ENCODE assay signal across 26 cellular contexts in genomic region chr11:132142102-132142501, GRCh38.
DNase-seq lines count a peak whose midpoint lies in the region; FAIRE-seq and TF ChIP-seq lines count a peak whose summit lies in the region.
"Had no signal": no experiment of that assay in that cellular context is flagged by ENCODE, and none has a peak within 500 bp of the region (broad histone marks: within the 10 kb centered on the region; RNA-seq: fewer than 3 reads in every experiment).

No MANE protein-coding gene starts in this region.

- H3K4me1 ChIP-seq in mammary epithelial cell (ENCODE audit: insufficient read depth, low read length) (peaks cover 21% of the 10 kb centered on the region), breast epithelium (no peaks in the 10 kb centered on the region)
- H3K4me1 ChIP-seq: A549; BLaER1 treated with 17β-estradiol and CSF1 and Interleukin-3, amounts not matched to agents 10 nM and 100 nM; HAP-1; SJCRH30 had no signal

- TF ChIP-seq CTCF in mammary epithelial cell (conservative IDR thresholded peaks at IDR 0.05 in 1 of 2, IDR thresholded peaks at IDR 0.05 in 1 of 2; ENCODE audit: extremely low read depth in 1 of 2, insufficient read depth in 1 of 2, low read depth in 1 of 2, low read length in 2 of 2) = no peak
- no peak for TF ChIP-seq CTCF in breast epithelium (IDR thresholded peaks at IDR 0.05)
- no peak for TF ChIP-seq CTCF in bronchial epithelial cell (IDR thresholded peaks at IDR 0.05; ENCODE audit: insufficient read depth, low read length, severe bottlenecking)

- 51% methylated on average over 5 of the region's 8 CpGs for WGBS in mammary epithelial cell (ENCODE audit: low coverage, missing lambda C conversion rate)

- no peaks in the 10 kb centered on the region for H3K79me2 ChIP-seq in mammary epithelial cell (ENCODE audit: insufficient read depth, low read length)

- CTCF ChIA-PET in mammary epithelial cell (lab: Charles Lee; ENCODE audit: low non-redundant PET) = no interaction called here

- no peak overlapping the region for H3K9ac ChIP-seq in mammary epithelial cell (ENCODE audit: insufficient read depth, low read length)
- H3K9ac ChIP-seq: BLaER1 treated with 17β-estradiol and CSF1 and Interleukin-3, amounts not matched to agents 10 nM and 100 nM; GM23248 had no signal

- H3K27ac ChIP-seq in mammary epithelial cell (ENCODE audit: insufficient read depth, low read depth, low read length) (no peak overlapping the region), breast epithelium (no peak overlapping the region)
- H3K27ac ChIP-seq: A549; BLaER1 treated with 17β-estradiol and CSF1 and Interleukin-3, amounts not matched to agents 10 nM and 100 nM; GM23248; SJCRH30 had no signal

- H4K20me1 ChIP-seq in mammary epithelial cell (ENCODE audit: insufficient read depth, low read length) = no peaks in the 10 kb centered on the region
- H4K20me1 ChIP-seq: BLaER1 treated with 17β-estradiol and CSF1 and Interleukin-3, amounts not matched to agents 10 nM and 100 nM had no signal

- H3K4me3 ChIP-seq in mammary epithelial cell (replicated peaks in 1 of 3; ENCODE audit: insufficient read depth in 1 of 3, low read depth in 2 of 3, low read length in 3 of 3) (no peak overlapping the region), breast epithelium (no peak overlapping the region), bronchial epithelial cell (ENCODE audit: low read depth, low read length) (no peak overlapping the region)
- H3K4me3 ChIP-seq: A549; BLaER1 treated with 17β-estradiol and CSF1 and Interleukin-3, amounts not matched to agents 10 nM and 100 nM; GM23248; HAP-1; MG63; SJCRH30 had no signal

- H3K9me3 ChIP-seq in mammary epithelial cell (replicated peaks; ENCODE audit: insufficient read depth, low read length) (no peaks in the 10 kb centered on the region), breast epithelium (no peaks in the 10 kb centered on the region)
- H3K9me3 ChIP-seq: A549; BLaER1 treated with 17β-estradiol and CSF1 and Interleukin-3, amounts not matched to agents 10 nM and 100 nM; HAP-1; MG63; SJCRH30 had no signal

- dilution Hi-C loops in mammary epithelial cell (cut with HindIII; ENCODE audit: low sequenced_read_pairs) = no loop called here

- intact Hi-C loops in mammary epithelial cell (cut with micrococcal nuclease) (no loop called here), breast epithelium (cut with DNase I; ENCODE audit: low total_unique reads) (no loop called here)

- no peak overlapping the region for H3K4me2 ChIP-seq in mammary epithelial cell (ENCODE audit: insufficient read depth, low read depth, low read length)
- H3K4me2 ChIP-seq: A549; BLaER1 treated with 17β-estradiol and CSF1 and Interleukin-3, amounts not matched to agents 10 nM and 100 nM had no signal

- no peaks in the 10 kb centered on the region for H3K36me3 ChIP-seq in mammary epithelial cell (ENCODE audit: insufficient read depth, low read length)
- H3K36me3 ChIP-seq in breast epithelium = no peaks in the 10 kb centered on the region
- H3K36me3 ChIP-seq in bronchial epithelial cell (ENCODE audit: control insufficient read depth, insufficient read depth, low read length) = no peaks in the 10 kb centered on the region
- H3K36me3 ChIP-seq: BLaER1 treated with 17β-estradiol and CSF1 and Interleukin-3, amounts not matched to agents 10 nM and 100 nM; HAP-1; MG63; SJCRH30 had no signal

- H2AFZ ChIP-seq in mammary epithelial cell (ENCODE audit: low read depth, low read length) = no peak overlapping the region
- H2AFZ ChIP-seq: GM23248 had no signal

- in situ Hi-C loops in mammary epithelial cell (cut with MboI; ENCODE audit: low sequenced_read_pairs in 2 of 2) = no loop called here

- H3K27me3 ChIP-seq in mammary epithelial cell (ENCODE audit: insufficient read depth, low read length) = no peaks in the 10 kb centered on the region
- H3K27me3 ChIP-seq in breast epithelium = no peaks in the 10 kb centered on the region
- H3K27me3 ChIP-seq in bronchial epithelial cell (ENCODE audit: control insufficient read depth, insufficient read depth, low read length) = no peaks in the 10 kb centered on the region
- H3K27me3 ChIP-seq: BLaER1 treated with 17β-estradiol and CSF1 and Interleukin-3, amounts not matched to agents 10 nM and 100 nM; MG63; SJCRH30 had no signal

- TF ChIP-seq POLR2A in breast epithelium (IDR thresholded peaks at IDR 0.05) = no peak

- DNase-seq in NCI-H1417 (lab: John Stamatoyannopoulos, UW) (peak in 2 of 3 experiments; percentile 62 to 69), NCI-H1417 treated with DMSO at 0.1 percent for 48 hours (lab: John Stamatoyannopoulos, UW) (no peak), mammary epithelial cell (peak; percentile 85), breast epithelium (ENCODE audit: low spot score in 2 of 2) (no peak), bronchial epithelial cell (ENCODE audit: low read depth) (peak; percentile 85), HuH-7.5 (ENCODE audit: low spot score) (no peak)
- DNase-seq in activated CD4-positive, alpha-beta T cell treated with anti-CD3 and anti-CD28 coated beads, Interleukin-2, amount 50 U/mL, for 1 hour = no peak
- DNase-seq: AML-193; CD4-positive, alpha-beta T cell; GM23248; HFFc6; KBM-7; MG63; NCI-H2171; NCI-H446; NCI-H526 treated with DMSO at 0.1 percent for 48 hours; OCI-M1; SJCRH30; T-helper 17 cell; T1000 had no signal

- peak; percentile 76 for FAIRE-seq in bronchial epithelial cell (lab: Jason Lieb, UNC)
- FAIRE-seq: A549, D721Med, HTR-8/SVneo, RCC 7860 had no signal

- BruUV-seq in mammary epithelial cell (replicated peaks; lab: Mats Ljungman, UMichigan) = no TSS peak

Comparison
In these comparisons a context has a peak if more than half of its experiments do, and no peak if none do; other contexts are left out.
1. DNase-seq: peak in NCI-H1417 (2 of 3), mammary epithelial cell (single experiment) and bronchial epithelial cell (single experiment); none in NCI-H1417 treated with DMSO at 0.1 percent for 48 hours (single experiment), breast epithelium (0 of 2), activated CD4-positive, alpha-beta T cell treated with anti-CD3 and anti-CD28 coated beads, Interleukin-2, amount 50 U/mL, for 1 hour (single experiment) and HuH-7.5 (single experiment).